ENCODE assay signal across 25 cellular contexts in the genomic region with DNA sequence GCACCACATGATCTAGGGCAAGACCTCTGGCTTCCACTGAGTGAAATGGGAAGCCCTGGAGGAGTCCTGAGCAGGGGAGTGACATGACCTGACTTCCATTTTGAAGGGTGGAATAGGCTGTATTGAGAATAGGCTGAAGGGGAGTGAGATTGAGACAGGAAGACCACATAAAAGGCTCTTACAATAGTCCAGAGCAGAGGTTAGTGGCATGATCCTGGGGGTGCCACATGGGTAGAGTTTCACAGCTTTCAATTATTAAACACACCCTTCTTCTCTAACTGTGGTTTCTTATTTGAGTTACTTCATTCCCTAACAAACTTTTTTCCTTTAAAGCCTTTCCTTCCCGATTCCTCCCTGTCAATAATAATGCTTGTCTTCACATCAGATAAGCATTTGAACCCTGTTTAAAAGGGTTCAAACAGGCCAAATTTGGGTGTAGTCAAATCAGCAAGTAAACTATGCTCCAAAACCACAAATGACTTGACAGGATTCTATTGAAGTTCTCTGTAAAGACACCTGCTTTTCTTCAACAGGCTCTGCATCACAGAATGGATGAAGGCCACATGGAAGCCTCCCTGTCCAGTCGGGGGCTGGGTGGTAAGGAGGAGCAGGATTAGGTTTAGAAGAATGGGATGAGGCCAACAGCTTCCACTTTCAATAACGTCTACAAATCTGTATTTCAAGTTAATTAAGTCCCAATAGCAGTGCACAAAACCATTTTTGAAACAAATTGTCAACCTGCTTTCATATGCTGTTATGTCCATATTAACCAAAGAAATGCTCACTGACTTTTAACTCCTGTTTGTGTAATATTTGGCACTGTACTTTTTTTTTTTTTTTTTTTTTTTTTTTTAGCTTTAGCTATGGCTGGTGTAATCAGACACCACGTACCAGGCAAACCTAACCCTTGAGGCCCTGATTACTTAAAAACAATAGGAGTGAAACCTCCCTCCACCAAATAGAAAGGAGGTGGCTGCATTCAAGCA.
DNase-seq lines count a peak whose midpoint lies in the region; ATAC-seq and TF ChIP-seq lines count a peak whose summit lies in the region.
"Had no signal": no experiment of that assay in that cellular context is flagged by ENCODE, and none has a peak within 500 bp of the region (broad histone marks: within the 10 kb centered on the region; RNA-seq: fewer than 3 reads in every experiment).

No MANE protein-coding gene starts in this region.

- no peak for DNase-seq in Caco-2
- DNase-seq in NCI-H2171 (lab: John Stamatoyannopoulos, UW): peak; percentile 40
- DNase-seq in iris pigment epithelial cell (ENCODE audit: low read depth): peak; percentile 24
- DNase-seq in NCI-H128 (lab: John Stamatoyannopoulos, UW; ENCODE audit: unreplicated experiment): no peak
- DNase-seq in Right ventricle myocardium inferior (ENCODE audit: missing footprints): no peak
- DNase-seq in cortex of kidney (lab: John Stamatoyannopoulos, UW): no peak
- DNase-seq: activated CD4-positive, alpha-beta T cell treated with anti-CD3 and anti-CD28 coated beads, Interleukin-2, amount 10 ng/mL, durations not matched to agents 24 days and 14 days; activated gamma-delta T cell; activated T-cell treated with anti-CD3 and anti-CD28 coated beads, Interleukin-2, amount 50 U/mL, for 24 hours; COR-L47; DND-41; Karpas-422; NCI-H1694 treated with DMSO at 0.1 percent for 48 hours; SIG-M5; spleen; SW 1271; T-helper 9 cell; upper lobe of left lung had no signal

- H3K4me3 ChIP-seq in Caco-2 (ENCODE audit: low read depth, low read length): no peak overlapping the region
- H3K4me3 ChIP-seq in HEK293 (ENCODE audit: low read depth, low read length): no peak overlapping the region
- H3K4me3 ChIP-seq: BLaER1, spleen, upper lobe of left lung had no signal

- H3K27me3 ChIP-seq in Caco-2 (replicated peaks; ENCODE audit: control insufficient read depth, insufficient read depth, low read length): no peaks in the 10 kb centered on the region; the same call in 1 of the 2 replicates
- H3K27me3 ChIP-seq: BLaER1, spleen, upper lobe of left lung had no signal

- peak overlapping the region; percentile 6 for H3K27ac Mint-ChIP-seq in Caco-2 (ENCODE audit: unreplicated experiment)
- H3K27ac Mint-ChIP-seq: activated CD4-positive, alpha-beta T cell treated with anti-CD3 and anti-CD28 coated beads, Interleukin-2, amount 10 ng/mL, durations not matched to agents 24 days and 14 days; activated T-cell treated with anti-CD3 and anti-CD28 coated beads, Interleukin-2, amount 50 U/mL, for 24 hours; natural killer cell treated with Interleukin-12 subunit alpha and Interleukin-12 subunit beta and Interleukin-15 and Interleukin-18, amount 100 ng/mL, for 72 hours had no signal

- no peak overlapping the region for H3K4me3 Mint-ChIP-seq in Caco-2 (ENCODE audit: unreplicated experiment)
- H3K4me3 Mint-ChIP-seq: activated CD4-positive, alpha-beta T cell treated with anti-CD3 and anti-CD28 coated beads, Interleukin-2, amount 10 ng/mL, durations not matched to agents 24 days and 14 days; activated T-cell treated with anti-CD3 and anti-CD28 coated beads, Interleukin-2, amount 50 U/mL, for 24 hours; central memory CD8-positive, alpha-beta T cell; natural killer cell treated with Interleukin-12 subunit alpha and Interleukin-12 subunit beta and Interleukin-15 and Interleukin-18, amount 100 ng/mL, for 72 hours had no signal

- intact Hi-C loops in Caco-2 (cut with micrococcal nuclease; ENCODE audit: unreplicated experiment): no loop called here
- intact Hi-C loops in Right ventricle myocardium inferior (cut with DNase I): no loop called here

- H3K27me3 Mint-ChIP-seq in Caco-2 (ENCODE audit: insufficient read depth, unreplicated experiment): no peaks in the 10 kb centered on the region
- H3K27me3 Mint-ChIP-seq: central memory CD8-positive, alpha-beta T cell had no signal

- POLR2A ChIA-PET in Caco-2 (lab: Charles Lee) (interaction anchor here (0.5 kb wide), 1 partner anchor 132 kb away, joined by 4 read pairs; no protein-coding TSS in a partner anchor), HEK293 (lab: Yijun Ruan, JAX) (no interaction called here)

- H3K36me3 Mint-ChIP-seq in Caco-2 (ENCODE audit: insufficient read depth, unreplicated experiment): no peaks in the 10 kb centered on the region
- H3K36me3 Mint-ChIP-seq: natural killer cell treated with Interleukin-12 subunit alpha and Interleukin-12 subunit beta and Interleukin-15 and Interleukin-18, amount 100 ng/mL, for 72 hours had no signal

- no peak for TF ChIP-seq CTCF in Caco-2 (IDR thresholded peaks at IDR 0.05; ENCODE audit: insufficient read depth in 1 of 2, low read depth in 1 of 2, low read length in 1 of 2, severe bottlenecking in 1 of 2, unreplicated experiment in 1 of 2)
- TF ChIP-seq CTCF in HEK293 (tag by site-specific recombination; IDR thresholded peaks at IDR 0.05): no peak

- H3K36me3 ChIP-seq in Caco-2 (ENCODE audit: control insufficient read depth, insufficient read depth, low read length): no peaks in the 10 kb centered on the region
- no peaks in the 10 kb centered on the region for H3K36me3 ChIP-seq in HEK293 (ENCODE audit: control insufficient read depth in 2 of 2, insufficient read depth in 1 of 2, low read length in 2 of 2)
- H3K36me3 ChIP-seq: BLaER1, spleen, upper lobe of left lung had no signal

- no peaks in the 10 kb centered on the region for H3K9me3 Mint-ChIP-seq in Caco-2 (ENCODE audit: unreplicated experiment)
- H3K9me3 Mint-ChIP-seq: activated CD4-positive, alpha-beta T cell treated with anti-CD3 and anti-CD28 coated beads, Interleukin-2, amount 10 ng/mL, durations not matched to agents 24 days and 14 days; activated T-cell treated with anti-CD3 and anti-CD28 coated beads, Interleukin-2, amount 50 U/mL, for 24 hours; central memory CD8-positive, alpha-beta T cell; natural killer cell treated with Interleukin-12 subunit alpha and Interleukin-12 subunit beta and Interleukin-15 and Interleukin-18, amount 100 ng/mL, for 72 hours had no signal

- H3K9me3 ChIP-seq in Caco-2 (no peaks in the 10 kb centered on the region), HEK293 (ENCODE audit: control insufficient read depth, insufficient read depth, low read depth, low read length) (no peaks in the 10 kb centered on the region)
- H3K9me3 ChIP-seq: BLaER1, spleen, upper lobe of left lung had no signal

- CTCF ChIA-PET in Caco-2 (lab: Charles Lee): no interaction called here
- CTCF ChIA-PET in HEK293 (lab: Yijun Ruan, JAX): no interaction called here

- H3K4me1 ChIP-seq in Caco-2 (peaks cover 12% of the 10 kb centered on the region), HEK293 (ENCODE audit: control insufficient read depth, insufficient read depth, low read length) (peaks cover 7% of the 10 kb centered on the region; the same call in 1 of the 2 replicates)
- H3K4me1 ChIP-seq: upper lobe of left lung had no signal

- peaks cover 30% of the 10 kb centered on the region for H3K4me1 Mint-ChIP-seq in Caco-2 (ENCODE audit: low read depth, unreplicated experiment)
- H3K4me1 Mint-ChIP-seq: central memory CD8-positive, alpha-beta T cell had no signal

- ATAC-seq in Right ventricle myocardium inferior: no peak
- ATAC-seq: natural killer cell treated with Interleukin-12 subunit alpha and Interleukin-12 subunit beta and Interleukin-15 and Interleukin-18, amount 100 ng/mL, for 72 hours; Panc1 had no signal

- no TSS peak for BruUV-seq in Caco-2 (replicated peaks; lab: Mats Ljungman, UMichigan)

- H3K27ac ChIP-seq in HEK293 (ENCODE audit: extremely low read depth, low read depth, low read length): no peak overlapping the region
- H3K27ac ChIP-seq: BLaER1, parathyroid adenoma, upper lobe of left lung, VCaP had no signal

TF ChIP-seq in HEK293, 187 proteins besides CTCF, POLR2A, EP300 and RAD21:
- TF ChIP-seq ZNF350 (tag by site-specific recombination; IDR thresholded peaks at IDR 0.05): no peak
- TF ChIP-seq, protein P1, sequence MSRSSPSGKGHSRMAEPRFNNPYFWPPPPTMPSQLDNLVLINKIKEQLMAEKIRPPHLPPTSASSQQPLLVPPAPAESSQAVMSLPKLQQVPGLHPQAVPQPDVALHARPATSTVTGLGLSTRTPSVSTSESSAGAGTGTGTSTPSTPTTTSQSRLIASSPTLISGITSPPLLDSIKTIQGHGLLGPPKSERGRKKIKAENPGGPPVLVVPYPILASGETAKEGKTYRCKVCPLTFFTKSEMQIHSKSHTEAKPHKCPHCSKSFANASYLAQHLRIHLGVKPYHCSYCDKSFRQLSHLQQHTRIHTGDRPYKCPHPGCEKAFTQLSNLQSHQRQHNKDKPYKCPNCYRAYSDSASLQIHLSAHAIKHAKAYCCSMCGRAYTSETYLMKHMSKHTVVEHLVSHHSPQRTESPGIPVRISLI (tag by site-specific recombination; IDR thresholded peaks at IDR 0.05): peak; percentile 51; the same call in 1 of the 2 replicates

Comparison
In these comparisons a context has a peak if more than half of its experiments do, and no peak if none do; other contexts are left out.
1. DNase-seq: peak in NCI-H2171 (single experiment) and iris pigment epithelial cell (single experiment); none in Caco-2 (0 of 2), NCI-H128 (single experiment), Right ventricle myocardium inferior (single experiment) and cortex of kidney (single experiment).